25 cellular contexts compared by ENCODE assay signal in the genomic region with DNA sequence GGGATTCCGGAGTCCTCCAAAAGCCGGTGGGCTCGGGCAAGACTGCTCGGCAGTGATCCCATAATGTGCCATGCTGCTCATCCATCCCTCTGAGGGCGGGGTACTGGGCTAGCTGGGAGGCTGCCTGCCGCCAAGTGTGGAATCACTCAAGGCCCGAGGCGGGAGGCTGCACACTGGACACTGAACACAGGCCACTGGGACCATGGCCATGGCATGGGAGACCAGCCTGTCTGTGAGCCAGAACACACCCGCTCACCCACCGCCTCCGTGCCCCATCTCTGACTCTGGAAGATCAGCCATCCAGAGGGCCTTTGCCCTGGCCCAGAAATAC. TPM values are rescaled to one million over a fixed set of nuclear protein-coding genes. Genes with fewer than 3 reads are reported as not detected.
DNase-seq lines count a peak whose midpoint lies in the region; ATAC-seq and TF ChIP-seq lines count a peak whose summit lies in the region.
"Had no signal": no experiment of that assay in that cellular context is flagged by ENCODE, and none has a peak within 500 bp of the region (broad histone marks: within the 10 kb centered on the region; RNA-seq: fewer than 3 reads in every experiment).

No MANE protein-coding gene starts in this region.

- H3K27ac Mint-ChIP-seq in stimulated activated naive CD8-positive, alpha-beta T cell treated with anti-CD3 and anti-CD28 coated beads, Interleukin-15, amount 100 ng/mL, for 72 hours, result no peak overlapping the region
- H3K27ac Mint-ChIP-seq: activated naive CD4-positive, alpha-beta T cell treated with anti-CD3 and anti-CD28 coated beads, Interleukin-2, amount 50 U/mL, for 24 hours; CD4-positive, CD25-positive, alpha-beta regulatory T cell; GM23338; neural progenitor cell had no signal

- intact Hi-C loops in heart left ventricle (cut with DNase I), result no loop called here
- intact Hi-C loops in right cardiac atrium (cut with DNase I), result no loop called here

- no peak overlapping the region for H2BK5ac ChIP-seq in neuronal stem cell (ENCODE audit: low read length)

- H3K27me3 ChIP-seq in heart left ventricle, result no peaks in the 10 kb centered on the region
- no peaks in the 10 kb centered on the region for H3K27me3 ChIP-seq in right cardiac atrium (ENCODE audit: control insufficient read depth, insufficient read depth)
- peaks cover 0 to 8% (median 0%) of the 10 kb centered on the region in 3 experiments for H3K27me3 ChIP-seq in neuronal stem cell (ENCODE audit: control insufficient read depth in 3 of 3, insufficient read depth in 3 of 3, low read depth in 1 of 3, low read length in 3 of 3)
- H3K27me3 ChIP-seq: left lung had no signal

- H2AK5ac ChIP-seq in neuronal stem cell (ENCODE audit: low read depth, low read length), result no peak overlapping the region

- H3K4me1 ChIP-seq in heart left ventricle (no peaks in the 10 kb centered on the region), right cardiac atrium (ENCODE audit: control insufficient read depth, insufficient read depth, low read length) (no peaks in the 10 kb centered on the region), neuronal stem cell (ENCODE audit: control insufficient read depth in 2 of 2, insufficient read depth in 1 of 2, low read depth in 1 of 2, low read length in 2 of 2) (peaks cover 0 to 3% of the 10 kb centered on the region in 2 donors)
- H3K4me1 ChIP-seq: left lung, neural progenitor cell had no signal

- H3K4me1 Mint-ChIP-seq in stimulated activated naive CD8-positive, alpha-beta T cell treated with anti-CD3 and anti-CD28 coated beads, Interleukin-15, amount 100 ng/mL, for 72 hours, result no peaks in the 10 kb centered on the region
- H3K4me1 Mint-ChIP-seq: activated naive CD4-positive, alpha-beta T cell treated with anti-CD3 and anti-CD28 coated beads, Interleukin-2, amount 50 U/mL, for 24 hours; CD4-positive, CD25-positive, alpha-beta regulatory T cell; neural progenitor cell had no signal

- H2BK15ac ChIP-seq in neuronal stem cell (ENCODE audit: low read length), result no peak overlapping the region

- H3K27ac ChIP-seq in heart left ventricle (no peak overlapping the region), right cardiac atrium (ENCODE audit: low read length) (no peak overlapping the region), coronary artery (no peak overlapping the region), neuronal stem cell (replicated peaks; ENCODE audit: low read length) (no peak overlapping the region)
- H3K27ac ChIP-seq: left lung, neural progenitor cell had no signal

- H3K18ac ChIP-seq in neuronal stem cell (ENCODE audit: low read length), result peak overlapping the region; percentile 35

- peaks cover 5% of the 10 kb centered on the region for H3K27me3 Mint-ChIP-seq in stimulated activated naive CD8-positive, alpha-beta T cell treated with anti-CD3 and anti-CD28 coated beads, Interleukin-15, amount 100 ng/mL, for 72 hours
- H3K27me3 Mint-ChIP-seq: activated naive CD4-positive, alpha-beta T cell treated with anti-CD3 and anti-CD28 coated beads, Interleukin-2, amount 50 U/mL, for 24 hours had no signal

- 90 to 97% (median 93%) methylated on average over 6 to 11 of the region's 11 CpGs for WGBS in heart left ventricle, 4 donors
- 91% methylated on average over 11 of the region's 11 CpGs for WGBS in right cardiac atrium
- WGBS in neuronal stem cell (ENCODE audit: extremely low coverage in 2 of 2, insufficient read length in 2 of 2, insufficient replicate concordance in 1 of 2), 2 donors, result no CpG with 5 or more reads among the region's 11 CpGs

- peak overlapping the region; percentile 66 for H3K9ac ChIP-seq in neuronal stem cell (ENCODE audit: low read depth, low read length, poor library complexity)
- H3K9ac ChIP-seq: neural progenitor cell had no signal

- ATAC-seq in heart left ventricle (peak in 1 of 4 donors; percentile 21), right cardiac atrium (no peak), HG03354 (IDR thresholded peaks at IDR 0.05; ENCODE audit: poor library complexity, severe bottlenecking, unreplicated experiment) (no peak)
- no peak for ATAC-seq in stimulated activated naive CD8-positive, alpha-beta T cell treated with anti-CD3 and anti-CD28 coated beads, Interleukin-15, amount 100 ng/mL, for 72 hours
- ATAC-seq: left lung had no signal

- no peak overlapping the region for H3K4me2 ChIP-seq in neuronal stem cell (ENCODE audit: insufficient read depth, low read length, poor library complexity, severe bottlenecking)
- H3K4me2 ChIP-seq: GM23338, neural progenitor cell had no signal

- H3K4me3 ChIP-seq in heart left ventricle, result no peak overlapping the region
- no peak overlapping the region for H3K4me3 ChIP-seq in right cardiac atrium (ENCODE audit: low read length)
- no peak overlapping the region for H3K4me3 ChIP-seq in coronary artery
- no peak overlapping the region for H3K4me3 ChIP-seq in neuronal stem cell (ENCODE audit: low read length in 2 of 2)
- H3K4me3 ChIP-seq: GM23338, K562, left lung, neural progenitor cell had no signal

- TF ChIP-seq POLR2A in heart left ventricle (IDR thresholded peaks at IDR 0.05), result no peak

- no peak overlapping the region for H2BK12ac ChIP-seq in neuronal stem cell (ENCODE audit: low read length)

- H3K79me1 ChIP-seq in neuronal stem cell (ENCODE audit: low read depth, low read length), result peaks cover 5% of the 10 kb centered on the region

- H4K91ac ChIP-seq in neuronal stem cell (ENCODE audit: low read depth, low read length, poor library complexity), result no peak overlapping the region

- H3K9me3 Mint-ChIP-seq in stimulated activated naive CD8-positive, alpha-beta T cell treated with anti-CD3 and anti-CD28 coated beads, Interleukin-15, amount 100 ng/mL, for 72 hours, result peaks cover 0 to 6% of the 10 kb centered on the region in 2 donors
- H3K9me3 Mint-ChIP-seq: GM23338 had no signal

- no peaks in the 10 kb centered on the region for H3K36me3 ChIP-seq in heart left ventricle
- no peaks in the 10 kb centered on the region for H3K36me3 ChIP-seq in neuronal stem cell (replicated peaks in 1 of 2; ENCODE audit: control insufficient read depth in 2 of 2, insufficient read depth in 2 of 2, low read length in 2 of 2)
- H3K36me3 ChIP-seq: left lung, neural progenitor cell had no signal

- no peak overlapping the region for H3K4ac ChIP-seq in neuronal stem cell (ENCODE audit: low read length)

- no peak overlapping the region for H3K4me3 Mint-ChIP-seq in stimulated activated naive CD8-positive, alpha-beta T cell treated with anti-CD3 and anti-CD28 coated beads, Interleukin-15, amount 100 ng/mL, for 72 hours
- H3K4me3 Mint-ChIP-seq: activated naive CD4-positive, alpha-beta T cell treated with anti-CD3 and anti-CD28 coated beads, Interleukin-2, amount 50 U/mL, for 24 hours; CD4-positive, CD25-positive, alpha-beta regulatory T cell; GM23338; neural progenitor cell had no signal

- H2AFZ ChIP-seq in neuronal stem cell (ENCODE audit: low read length), result no peak overlapping the region
- H2AFZ ChIP-seq: GM23338, neural progenitor cell had no signal

- no peak for TF ChIP-seq CTCF in heart left ventricle (IDR thresholded peaks at IDR 0.05)
- TF ChIP-seq CTCF in coronary artery (IDR thresholded peaks at IDR 0.05), result no peak

- peak in 3 of 5 donors; percentile 7 to 38 (median 23) for DNase-seq in heart left ventricle
- DNase-seq in right cardiac atrium, result no peak
- peak; percentile 68 for DNase-seq in coronary artery (ENCODE audit: low spot score)
- DNase-seq in neuronal stem cell (ENCODE audit: low spot score), result no peak
- peak; percentile 8 for DNase-seq in ureter (ENCODE audit: low spot score)
- no peak for DNase-seq in stimulated activated naive CD8-positive, alpha-beta T cell treated with anti-CD3 and anti-CD28 coated beads, Interleukin-15, amount 100 ng/mL, for 72 hours
- no peak for DNase-seq in NCI-H1092 treated with DMSO at 0.1 percent for 48 hours (lab: John Stamatoyannopoulos, UW)
- DNase-seq: ACHN; activated CD4-positive, alpha-beta T cell treated with anti-CD3 and anti-CD28 coated beads, Interleukin-2, amount 50 U/mL, for 1 hour; activated T-cell treated with anti-CD3 and anti-CD28 coated beads for 4 hours; CD4-positive, CD25-positive, alpha-beta regulatory T cell; cerebellar nuclear complex; DMS 273 treated with DMSO at 0.1 percent for 48 hours; GDM1; NCI-H1694 treated with DMSO at 0.1 percent for 48 hours; NCI-H345; SHP77 treated with DMSO at 0.1 percent for 48 hours had no signal

- no peak overlapping the region for H4K8ac ChIP-seq in neuronal stem cell (ENCODE audit: low read depth, low read length)

- no peak overlapping the region for H3K14ac ChIP-seq in neuronal stem cell (ENCODE audit: low read length)

- no peak overlapping the region for H2BK120ac ChIP-seq in neuronal stem cell (ENCODE audit: low read depth, low read length)

- peaks cover 0 to 11% (median 0%) of the 10 kb centered on the region in 12 donors for H3K9me3 ChIP-seq in heart left ventricle
- no peaks in the 10 kb centered on the region for H3K9me3 ChIP-seq in right cardiac atrium (ENCODE audit: control insufficient read depth, low read length)
- no peaks in the 10 kb centered on the region for H3K9me3 ChIP-seq in neuronal stem cell (replicated peaks in 1 of 2; ENCODE audit: control insufficient read depth in 2 of 2, insufficient read depth in 1 of 2, low read depth in 1 of 2, low read length in 2 of 2)

- no peak overlapping the region for H3K23ac ChIP-seq in neuronal stem cell (ENCODE audit: low read depth, low read length, poor library complexity)

RNA-seq across cellular contexts. Expression of gene C3orf22, which starts 1.4 kb away (rescaled TPM):
- total RNA-seq in heart left ventricle (not detected), right cardiac atrium (not detected), ureter (not detected)
- polyA plus RNA-seq in heart left ventricle (not detected), right cardiac atrium (not detected)
- polyA plus RNA-seq in neuronal stem cell (2013, experiment 1 of 2), result 0.03 TPM
- polyA plus RNA-seq in neuronal stem cell (2013, experiment 2 of 2), result not detected
- total RNA-seq: CD4-positive, CD25-positive, alpha-beta regulatory T cell; GM23338; K562; left lung; mononuclear cell; T-helper 1 cell treated with Interleukin-12 subunit alpha and Interleukin-12 subunit beta and Interleukin-4 antibody, amounts not matched to agents 30 ng/mL and 1 ng/mL, for 36 hours had no signal
- polyA plus RNA-seq: CD4-positive, CD25-positive, alpha-beta regulatory T cell; GM23338; K562 had no signal

RNA-seq across cellular contexts. Expression of gene CHST13, which starts 33.4 kb away (rescaled TPM):
- total RNA-seq in heart left ventricle (1 to 10 TPM in 1 of 9 donors, under 1 TPM in 7, not detected in 1; 0.30 to 2.3 (median 0.48) TPM), right cardiac atrium (under 1 TPM in 3 of 4 donors, not detected in 1; 0.19 to 0.59 (median 0.34) TPM), ureter (not detected)
- polyA plus RNA-seq in heart left ventricle (under 1 TPM; 0.07 to 0.15 TPM), right cardiac atrium (0.11 TPM)
- 1.4 TPM for polyA plus RNA-seq in neuronal stem cell (2013, experiment 1 of 2)
- polyA plus RNA-seq in neuronal stem cell (2013, experiment 2 of 2), result 1.6 TPM
- total RNA-seq: CD4-positive, CD25-positive, alpha-beta regulatory T cell; K562; T-helper 1 cell treated with Interleukin-12 subunit alpha and Interleukin-12 subunit beta and Interleukin-4 antibody, amounts not matched to agents 30 ng/mL and 1 ng/mL, for 36 hours had no signal
- polyA plus RNA-seq: CD4-positive, CD25-positive, alpha-beta regulatory T cell; K562 had no signal

RNA-seq across cellular contexts. Expression of gene UROC1, which starts 39.8 kb away (rescaled TPM):
- not detected for total RNA-seq in heart left ventricle
- polyA plus RNA-seq in heart left ventricle, result not detected
- not detected for total RNA-seq in right cardiac atrium
- polyA plus RNA-seq in right cardiac atrium, result not detected
- polyA plus RNA-seq in neuronal stem cell (2013, experiment 1 of 2), result not detected
- polyA plus RNA-seq in neuronal stem cell (2013, experiment 2 of 2), result 0.03 TPM
- total RNA-seq in ureter, result not detected
- total RNA-seq: CD4-positive, CD25-positive, alpha-beta regulatory T cell; GM23338; K562; left lung; mononuclear cell; T-helper 1 cell treated with Interleukin-12 subunit alpha and Interleukin-12 subunit beta and Interleukin-4 antibody, amounts not matched to agents 30 ng/mL and 1 ng/mL, for 36 hours had no signal
- polyA plus RNA-seq: CD4-positive, CD25-positive, alpha-beta regulatory T cell; GM23338; K562 had no signal

Comparison
In these comparisons a context has a peak if more than half of its experiments do, and no peak if none do; other contexts are left out.
1. DNase-seq: peak in heart left ventricle (3 of 5), coronary artery (single experiment) and ureter (single experiment); none in right cardiac atrium (0 of 3), neuronal stem cell (single experiment), stimulated activated naive CD8-positive, alpha-beta T cell treated with anti-CD3 and anti-CD28 coated beads, Interleukin-15, amount 100 ng/mL, for 72 hours (0 of 2) and NCI-H1092 treated with DMSO at 0.1 percent for 48 hours (single experiment).